Comparison of ENCODE assay signal across 21 cellular contexts in genomic region chr3:83317605-83318004, GRCh38.
A peak's percentile ranks its signal among the peaks of the same experiment; 100 is the strongest.
DNase-seq lines count a peak whose midpoint lies in the region; ATAC-seq and TF ChIP-seq lines count a peak whose summit lies in the region.
"Had no signal": no experiment of that assay in that cellular context is flagged by ENCODE, and none has a peak within 500 bp of the region (broad histone marks: within the 10 kb centered on the region; RNA-seq: fewer than 3 reads in every experiment).

No MANE protein-coding gene starts in this region.

- H3K27me3 ChIP-seq in SU-DHL-6 (ENCODE audit: low read length), result no peaks in the 10 kb centered on the region
- H3K27me3 ChIP-seq: BLaER1, SJCRH30 had no signal

- no peaks in the 10 kb centered on the region for H3F3A ChIP-seq in SU-DHL-6 (ENCODE audit: insufficient read depth)

- no peaks in the 10 kb centered on the region for H3K9me2 ChIP-seq in SU-DHL-6 (replicated peaks; ENCODE audit: insufficient read depth, low read length)

- H3K9me3 ChIP-seq in SU-DHL-6 (ENCODE audit: insufficient read depth, low read length), result 0 out of 2 replicates have a peak, but pooled peaks cover 3% of the 10 kb centered on the region
- H3K9me3 ChIP-seq: BLaER1, SJCRH30 had no signal

- H3K36me3 Mint-ChIP-seq in stimulated activated naive B cell treated with anti-CD40 and anti-IgM and Interleukin-4, amounts not matched to agents 10 μg/mL and 1 μg/mL and 100 μg/mL, for 72 hours, result no peaks in the 10 kb centered on the region
- H3K36me3 Mint-ChIP-seq: CD4-positive, CD25-positive, alpha-beta regulatory T cell had no signal

- no peaks in the 10 kb centered on the region for H3K36me3 ChIP-seq in SU-DHL-6 (ENCODE audit: low read length)
- H3K36me3 ChIP-seq: BLaER1, SJCRH30 had no signal

- peak; percentile 0 for DNase-seq in HPDE6-E6E7 (ENCODE audit: extremely low spot score)
- peak; percentile 28 for DNase-seq in epithelial cell of esophagus (ENCODE audit: low read depth)
- peak; percentile 51 for DNase-seq in islet precursor cell
- DNase-seq in D341Med (ENCODE audit: low spot score), result no peak
- no peak for DNase-seq in stimulated activated naive B cell treated with anti-CD40 and anti-IgM and Interleukin-4, amounts not matched to agents 10 μg/mL and 1 μg/mL and 100 μg/mL, for 72 hours
- DNase-seq: CD4-positive, CD25-positive, alpha-beta regulatory T cell; DMS53; NCI-H1092 treated with DMSO at 0.1 percent for 48 hours; NCI-H1436; NCI-H187; NCI-H2081 treated with DMSO at 0.1 percent for 48 hours; NCI-H2171; NCI-H226; NCI-H510A; NCI-H69; SJCRH30 had no signal

- no peak for TF ChIP-seq CTCF in SU-DHL-6 (IDR thresholded peaks at IDR 0.05; ENCODE audit: insufficient read depth, low read length, poor library complexity, severe bottlenecking)
- no peak for TF ChIP-seq CTCF in epithelial cell of esophagus (IDR thresholded peaks at IDR 0.05; ENCODE audit: insufficient read depth, low read depth, low read length, missing control alignments)

- H3K4me1 Mint-ChIP-seq in stimulated activated naive B cell treated with anti-CD40 and anti-IgM and Interleukin-4, amounts not matched to agents 10 μg/mL and 1 μg/mL and 100 μg/mL, for 72 hours, result no peaks in the 10 kb centered on the region
- H3K4me1 Mint-ChIP-seq: CD4-positive, CD25-positive, alpha-beta regulatory T cell had no signal

- peaks cover 0 to 2% of the 10 kb centered on the region in 2 donors for H3K9me3 Mint-ChIP-seq in stimulated activated naive B cell treated with anti-CD40 and anti-IgM and Interleukin-4, amounts not matched to agents 10 μg/mL and 1 μg/mL and 100 μg/mL, for 72 hours

- H3K79me2 ChIP-seq in SU-DHL-6 (ENCODE audit: insufficient read depth, low read length), result no peaks in the 10 kb centered on the region

- H3K4me3 ChIP-seq in SU-DHL-6 (ENCODE audit: insufficient read depth, low read length, poor library complexity, severe bottlenecking) (no peak overlapping the region), epithelial cell of esophagus (ENCODE audit: low read length) (no peak overlapping the region)
- H3K4me3 ChIP-seq: BLaER1, SJCRH30 had no signal

- H2AFZ ChIP-seq in SU-DHL-6 (ENCODE audit: low read depth, low read length, severe bottlenecking), result peak overlapping the region; percentile 40

- H3K4me2 ChIP-seq in SU-DHL-6 (ENCODE audit: low read depth, low read length, poor library complexity, severe bottlenecking), result no peak overlapping the region
- H3K4me2 ChIP-seq: BLaER1 had no signal

- no peak overlapping the region for H3K4me3 Mint-ChIP-seq in stimulated activated naive B cell treated with anti-CD40 and anti-IgM and Interleukin-4, amounts not matched to agents 10 μg/mL and 1 μg/mL and 100 μg/mL, for 72 hours
- H3K4me3 Mint-ChIP-seq: CD4-positive, CD25-positive, alpha-beta regulatory T cell had no signal

- H3K27ac Mint-ChIP-seq in stimulated activated naive B cell treated with anti-CD40 and anti-IgM and Interleukin-4, amounts not matched to agents 10 μg/mL and 1 μg/mL and 100 μg/mL, for 72 hours, result no peak overlapping the region
- H3K27ac Mint-ChIP-seq: CD4-positive, CD25-positive, alpha-beta regulatory T cell had no signal

- no peak for ATAC-seq in HG02798 (IDR thresholded peaks at IDR 0.05; ENCODE audit: poor library complexity, unreplicated experiment)
- ATAC-seq in HG02973 (IDR thresholded peaks at IDR 0.05; ENCODE audit: unreplicated experiment), result no peak
- ATAC-seq in stimulated activated naive B cell treated with anti-CD40 and anti-IgM and Interleukin-4, amounts not matched to agents 10 μg/mL and 1 μg/mL and 100 μg/mL, for 72 hours (replicated peaks), result no peak
- ATAC-seq: SK-N-SH treated with all-trans-retinoic acid at 6 μM for 48 hours had no signal

- no peak overlapping the region for H3K27ac ChIP-seq in SU-DHL-6 (ENCODE audit: low read depth, low read length)
- H3K27ac ChIP-seq: BLaER1, SJCRH30 had no signal

- no peaks in the 10 kb centered on the region for H3K27me3 Mint-ChIP-seq in stimulated activated naive B cell treated with anti-CD40 and anti-IgM and Interleukin-4, amounts not matched to agents 10 μg/mL and 1 μg/mL and 100 μg/mL, for 72 hours
- H3K27me3 Mint-ChIP-seq: CD4-positive, CD25-positive, alpha-beta regulatory T cell had no signal

- H4K20me1 ChIP-seq in SU-DHL-6 (ENCODE audit: low read depth, low read length), result no peaks in the 10 kb centered on the region
- H4K20me1 ChIP-seq: BLaER1 had no signal

- no peak overlapping the region for H3K9ac ChIP-seq in SU-DHL-6 (ENCODE audit: low read length)
- H3K9ac ChIP-seq: BLaER1 had no signal

Comparison
In these comparisons a context has a peak if more than half of its experiments do, and no peak if none do; other contexts are left out.
1. DNase-seq: peak in HPDE6-E6E7 (single experiment), epithelial cell of esophagus (single experiment) and islet precursor cell (single experiment); none in D341Med (single experiment) and stimulated activated naive B cell treated with anti-CD40 and anti-IgM and Interleukin-4, amounts not matched to agents 10 μg/mL and 1 μg/mL and 100 μg/mL, for 72 hours (single experiment).